ENCODE assay signal across 8 cellular contexts in the genomic region with DNA sequence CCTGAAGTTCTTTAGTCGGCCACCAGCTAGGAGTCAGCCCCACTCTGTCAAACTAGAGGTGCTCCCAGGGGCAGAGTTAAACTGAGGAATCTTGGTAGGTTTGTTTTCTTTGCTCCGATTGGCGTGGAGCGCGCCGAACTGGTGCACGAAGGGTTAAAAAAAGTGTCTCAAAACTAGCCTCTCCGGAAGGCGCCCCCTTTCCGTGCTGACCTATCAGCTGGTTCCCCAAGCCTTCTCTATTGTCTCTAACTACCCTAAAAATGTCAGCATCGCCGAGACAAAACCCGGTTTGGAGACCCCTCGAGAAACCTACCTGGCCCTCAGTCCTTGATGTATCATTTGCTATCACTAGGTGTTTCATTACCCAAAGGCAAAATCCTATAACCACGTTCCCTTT. TPM values are rescaled to one million over a fixed set of nuclear protein-coding genes. Genes with fewer than 3 reads are reported as not detected.
DNase-seq lines count a peak whose midpoint lies in the region; ATAC-seq and TF ChIP-seq lines count a peak whose summit lies in the region.

No MANE protein-coding gene starts in this region.

- no peak overlapping the region for H3K9ac ChIP-seq in endodermal cell (ENCODE audit: extremely low read depth, low read length, poor library complexity, severe bottlenecking)

- H3K4me1 Mint-ChIP-seq in endodermal cell: peaks cover 20% of the 10 kb centered on the region

- 3 to 17% methylated on average over 1 to 15 of the region's 15 CpGs for WGBS in endodermal cell (ENCODE audit: insufficient coverage in 1 of 2, insufficient read length in 1 of 2), 2 experiments

- peaks cover 65% of the 10 kb centered on the region for H3K27me3 ChIP-seq in endodermal cell (ENCODE audit: control insufficient read depth, insufficient read depth, low read length, poor library complexity, severe bottlenecking)

- peaks cover 5% of the 10 kb centered on the region for H3K36me3 ChIP-seq in endodermal cell (ENCODE audit: control insufficient read depth, insufficient read depth, low read length)

- H3K27me3 Mint-ChIP-seq in endodermal cell (ENCODE audit: insufficient read depth): peaks cover 40% of the 10 kb centered on the region

- H3K4me3 ChIP-seq in endodermal cell (ENCODE audit: low read length): peak overlapping the region; percentile 87

- no peaks in the 10 kb centered on the region for H3K36me3 Mint-ChIP-seq in endodermal cell (ENCODE audit: low read depth)

- H3K27ac Mint-ChIP-seq in endodermal cell: no peak overlapping the region

- H3K9me3 ChIP-seq in endodermal cell (ENCODE audit: control insufficient read depth, low read length): peaks cover 8% of the 10 kb centered on the region

- DNase-seq in AG08396 (ENCODE audit: low spot score) (peak; percentile 20), HuH-7 (ENCODE audit: low spot score) (peak; percentile 28), endodermal cell (peak; percentile 69), myocyte (ENCODE audit: low read depth) (peak; percentile 68), cerebellum (ENCODE audit: low spot score) (no peak)

- no peak overlapping the region for H3K4me3 Mint-ChIP-seq in endodermal cell

- peaks cover under 1% of the 10 kb centered on the region for H3K4me1 ChIP-seq in endodermal cell (ENCODE audit: control insufficient read depth, insufficient read depth, low read length)

- no peaks in the 10 kb centered on the region for H3K9me3 Mint-ChIP-seq in endodermal cell

- no peak overlapping the region for H3K27ac ChIP-seq in endodermal cell (ENCODE audit: low read depth, low read length)

- no peak for TF ChIP-seq CTCF in endodermal cell (conservative IDR thresholded peaks at IDR 0.05)

- ATAC-seq in GM18907 (IDR thresholded peaks at IDR 0.05; ENCODE audit: unreplicated experiment) (no peak), HG03045 (IDR thresholded peaks at IDR 0.05; ENCODE audit: unreplicated experiment) (no peak), HG02840 (IDR thresholded peaks at IDR 0.05; ENCODE audit: low FRiP score, unreplicated experiment) (no peak)

RNA-seq across cellular contexts. Expression of gene TGFB2, which starts 2.2 kb away (rescaled TPM):
- total RNA-seq in endodermal cell (1 to 10 TPM in 1 of 2 donors, under 1 TPM in 1; 0.11 to 1.2 TPM), myocyte (18.4 and 20.8 TPM in 2 replicates), cerebellum (28.1 TPM)
- polyA plus RNA-seq in endodermal cell (2013, experiment 1 of 2): 16.2 TPM
- polyA plus RNA-seq in endodermal cell (2013, experiment 2 of 2): 17.1 TPM
- 51.5 TPM for polyA plus RNA-seq in myocyte (2012)
